15 cellular contexts compared by ENCODE assay signal in genomic region chr3:63934041-63934440, GRCh38. TPM values are rescaled to one million over a fixed set of nuclear protein-coding genes. Genes with fewer than 3 reads are reported as not detected.
A peak's percentile ranks its signal among the peaks of the same experiment; 100 is the strongest.
DNase-seq lines count a peak whose midpoint lies in the region; ATAC-seq and TF ChIP-seq lines count a peak whose summit lies in the region.
"Had no signal": no experiment of that assay in that cellular context is flagged by ENCODE, and none has a peak within 500 bp of the region (broad histone marks: within the 10 kb centered on the region; RNA-seq: fewer than 3 reads in every experiment).

No MANE protein-coding gene starts in this region.

- H3K9me3 Mint-ChIP-seq in activated naive CD4-positive, alpha-beta T cell treated with anti-CD3 and anti-CD28 coated beads, Interleukin-2, amount 10 ng/mL, durations not matched to agents 7 days and 5 days, result no peaks in the 10 kb centered on the region
- H3K9me3 Mint-ChIP-seq in activated B cell treated with CpG ODN at 0.5 μM for 24 hours, result no peaks in the 10 kb centered on the region
- no peaks in the 10 kb centered on the region for H3K9me3 Mint-ChIP-seq in glutamatergic neuron (ENCODE audit: unreplicated experiment)
- H3K9me3 Mint-ChIP-seq: activated naive CD4-positive, alpha-beta T cell treated with anti-CD3 and anti-CD28 coated beads, Interleukin-2, amount 50 U/mL, for 72 hours had no signal

- no peaks in the 10 kb centered on the region for H3K27me3 Mint-ChIP-seq in activated naive CD4-positive, alpha-beta T cell treated with anti-CD3 and anti-CD28 coated beads, Interleukin-2, amount 10 ng/mL, durations not matched to agents 7 days and 5 days
- H3K27me3 Mint-ChIP-seq in activated B cell treated with CpG ODN at 0.5 μM for 24 hours (no peaks in the 10 kb centered on the region), glutamatergic neuron (ENCODE audit: unreplicated experiment) (no peaks in the 10 kb centered on the region)

- H3K4me1 Mint-ChIP-seq in activated naive CD4-positive, alpha-beta T cell treated with anti-CD3 and anti-CD28 coated beads, Interleukin-2, amount 10 ng/mL, durations not matched to agents 7 days and 5 days, result peaks cover 63% of the 10 kb centered on the region
- H3K4me1 Mint-ChIP-seq in activated B cell treated with CpG ODN at 0.5 μM for 24 hours, result peaks cover 69% of the 10 kb centered on the region
- H3K4me1 Mint-ChIP-seq in glutamatergic neuron (ENCODE audit: low read depth, unreplicated experiment), result peaks cover 12% of the 10 kb centered on the region

- H3K36me3 Mint-ChIP-seq in activated naive CD4-positive, alpha-beta T cell treated with anti-CD3 and anti-CD28 coated beads, Interleukin-2, amount 10 ng/mL, durations not matched to agents 7 days and 5 days, result peaks cover 32% of the 10 kb centered on the region
- H3K36me3 Mint-ChIP-seq in activated B cell treated with CpG ODN at 0.5 μM for 24 hours (ENCODE audit: low read depth), result peaks cover 7% of the 10 kb centered on the region
- H3K36me3 Mint-ChIP-seq in glutamatergic neuron (ENCODE audit: unreplicated experiment), result no peaks in the 10 kb centered on the region

- no peak overlapping the region for H3K4me3 ChIP-seq in HAP-1
- H3K4me3 ChIP-seq: tibial nerve had no signal

- no peaks in the 10 kb centered on the region for H3K9me3 ChIP-seq in HAP-1
- H3K9me3 ChIP-seq: tibial nerve had no signal

- no peak for TF ChIP-seq CTCF in activated B cell treated with CpG ODN at 0.5 μM for 24 hours (IDR thresholded peaks at IDR 0.05)
- TF ChIP-seq CTCF in glutamatergic neuron (IDR thresholded peaks at IDR 0.05; ENCODE audit: partially characterized antibody, unreplicated experiment), result no peak

- H3K4me1 ChIP-seq in HAP-1, result peaks cover 22% of the 10 kb centered on the region

- H3K4me3 Mint-ChIP-seq in activated naive CD4-positive, alpha-beta T cell treated with anti-CD3 and anti-CD28 coated beads, Interleukin-2, amount 10 ng/mL, durations not matched to agents 7 days and 5 days, result no peak overlapping the region
- H3K4me3 Mint-ChIP-seq in activated B cell treated with CpG ODN at 0.5 μM for 24 hours, result peak overlapping the region; percentile 30
- no peak overlapping the region for H3K4me3 Mint-ChIP-seq in glutamatergic neuron (ENCODE audit: unreplicated experiment)

- in situ Hi-C loops in HAP-1 (cut with MboI; ENCODE audit: low sequenced_read_pairs), result no loop called here

- no peaks in the 10 kb centered on the region for H3K27me3 ChIP-seq in HAP-1 (ENCODE audit: low read depth)
- H3K27me3 ChIP-seq: tibial nerve had no signal

- intact Hi-C loops in activated B cell treated with CpG ODN at 0.5 μM for 24 hours (cut with micrococcal nuclease), result no loop called here

- peak overlapping the region; percentile 84 for H3K27ac Mint-ChIP-seq in activated naive CD4-positive, alpha-beta T cell treated with anti-CD3 and anti-CD28 coated beads, Interleukin-2, amount 10 ng/mL, durations not matched to agents 7 days and 5 days
- H3K27ac Mint-ChIP-seq in activated B cell treated with CpG ODN at 0.5 μM for 24 hours (peak overlapping the region; percentile 93), glutamatergic neuron (ENCODE audit: unreplicated experiment) (no peak overlapping the region)

- ATAC-seq in activated B cell treated with CpG ODN at 0.5 μM for 24 hours (ENCODE audit: low read depth) (no peak), HG03571 (IDR thresholded peaks at IDR 0.05; ENCODE audit: unreplicated experiment) (no peak)

- no peaks in the 10 kb centered on the region; the same call in 1 of the 2 replicates for H3K36me3 ChIP-seq in HAP-1 (replicated peaks)
- H3K36me3 ChIP-seq: tibial nerve, WERI-Rb-1 had no signal

- no peak for DNase-seq in activated naive CD4-positive, alpha-beta T cell treated with anti-CD3 and anti-CD28 coated beads, Interleukin-2, amount 10 ng/mL, durations not matched to agents 7 days and 5 days
- no peak for DNase-seq in activated naive CD4-positive, alpha-beta T cell treated with anti-CD3 and anti-CD28 coated beads, Interleukin-2, amount 50 U/mL, for 16 hours
- DNase-seq in activated B cell treated with CpG ODN at 0.5 μM for 24 hours (no peak), iris pigment epithelial cell (ENCODE audit: low read depth) (peak; percentile 30), stromal cell of bone marrow (ENCODE audit: low read depth) (peak; percentile 19), HAP-1 (ENCODE audit: low spot score in 2 of 2) (no peak), glutamatergic neuron (no peak)
- DNase-seq: NCI-H226, WERI-Rb-1 had no signal

- POLR2A ChIA-PET in activated B cell treated with CpG ODN at 0.5 μM for 24 hours (lab: Charles Lee), result interaction anchor here (1.2 to 1.4 kb wide), 2 partner anchors 11 to 22 kb away, joined by 5 to 11 read pairs; partner anchors contain the start of gene SCAANT1

- CTCF ChIA-PET in activated naive CD4-positive, alpha-beta T cell treated with anti-CD3 and anti-CD28 coated beads, Interleukin-2, amount 10 ng/mL, durations not matched to agents 7 days and 5 days (lab: Charles Lee), result no interaction called here
- CTCF ChIA-PET in activated B cell treated with CpG ODN at 0.5 μM for 24 hours (lab: Charles Lee), result interaction anchor here (1.0 to 1.5 kb wide), 2 partner anchors 22 to 28 kb away, joined by 3 to 4 read pairs; partner anchors contain the start of gene SCAANT1

RNA-seq across cellular contexts. Expression of gene SCAANT1, which starts 21.9 kb away (rescaled TPM):
- not detected in 2 replicates for total RNA-seq in activated B cell treated with CpG ODN at 0.5 μM for 24 hours
- not detected for total RNA-seq in glutamatergic neuron (ENCODE audit: unreplicated experiment)
- total RNA-seq: activated naive CD4-positive, alpha-beta T cell treated with anti-CD3 and anti-CD28 coated beads, Interleukin-2, amount 50 U/mL, for 72 hours; dermis microvascular lymphatic vessel endothelial cell; lower leg skin; M059J; tibial nerve had no signal

Comparison
In these comparisons a context has a peak if more than half of its experiments do, and no peak if none do; other contexts are left out.
1. DNase-seq: peak in iris pigment epithelial cell (single experiment) and stromal cell of bone marrow (single experiment); none in activated naive CD4-positive, alpha-beta T cell treated with anti-CD3 and anti-CD28 coated beads, Interleukin-2, amount 10 ng/mL, durations not matched to agents 7 days and 5 days (single experiment), activated naive CD4-positive, alpha-beta T cell treated with anti-CD3 and anti-CD28 coated beads, Interleukin-2, amount 50 U/mL, for 16 hours (single experiment), activated B cell treated with CpG ODN at 0.5 μM for 24 hours (single experiment), HAP-1 (0 of 2) and glutamatergic neuron (single experiment).